1 cellular context compared by ENCODE assay signal in the genomic region with DNA sequence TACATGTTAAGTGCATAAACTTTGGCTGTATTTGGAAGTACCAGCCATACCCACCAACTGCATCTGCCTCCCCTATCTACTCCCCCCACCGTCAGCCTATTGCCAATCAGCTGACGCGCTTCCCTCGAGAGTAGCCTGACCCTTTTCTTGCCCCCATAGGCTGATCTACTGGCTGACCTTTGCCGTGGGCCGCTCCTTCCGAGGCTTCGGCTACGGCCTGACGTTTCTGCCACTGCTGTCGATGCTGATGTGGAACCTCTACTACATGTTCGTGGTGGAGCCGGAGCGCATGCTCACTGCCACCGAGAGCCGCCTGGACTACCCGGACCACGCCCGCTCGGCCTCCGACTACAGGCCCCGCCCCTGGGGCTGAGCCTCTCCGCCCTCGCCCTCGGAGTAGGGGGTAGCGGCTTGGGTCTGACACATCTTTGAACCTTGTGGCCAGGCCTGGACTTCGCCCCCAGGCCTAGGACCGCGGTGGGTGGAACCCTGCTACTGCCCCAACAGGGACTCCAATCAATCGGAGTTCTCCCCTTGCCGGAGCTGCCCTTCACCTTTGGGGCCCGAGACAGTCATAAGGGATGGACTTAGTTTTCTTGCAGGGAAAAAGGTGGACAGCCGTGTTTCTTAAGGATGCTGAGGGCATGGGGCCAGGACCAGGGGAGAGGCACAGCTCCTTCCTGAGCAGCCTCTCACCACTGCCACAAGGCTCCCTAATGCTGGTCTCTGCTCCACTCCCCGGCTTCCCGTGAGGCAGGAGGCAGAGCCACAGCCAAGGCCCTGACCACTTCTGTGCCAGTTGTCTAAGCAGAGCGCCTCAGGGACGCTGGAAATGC.
A peak's percentile ranks its signal among the peaks of the same experiment; 100 is the strongest.
TF ChIP-seq lines count a peak whose summit lies in the region.

No MANE protein-coding gene starts in this region.

TF ChIP-seq in HepG2, 621 proteins besides CTCF, POLR2A, EP300 and RAD21 (continued from another document and continues in another):
- TF ChIP-seq, protein P1, sequence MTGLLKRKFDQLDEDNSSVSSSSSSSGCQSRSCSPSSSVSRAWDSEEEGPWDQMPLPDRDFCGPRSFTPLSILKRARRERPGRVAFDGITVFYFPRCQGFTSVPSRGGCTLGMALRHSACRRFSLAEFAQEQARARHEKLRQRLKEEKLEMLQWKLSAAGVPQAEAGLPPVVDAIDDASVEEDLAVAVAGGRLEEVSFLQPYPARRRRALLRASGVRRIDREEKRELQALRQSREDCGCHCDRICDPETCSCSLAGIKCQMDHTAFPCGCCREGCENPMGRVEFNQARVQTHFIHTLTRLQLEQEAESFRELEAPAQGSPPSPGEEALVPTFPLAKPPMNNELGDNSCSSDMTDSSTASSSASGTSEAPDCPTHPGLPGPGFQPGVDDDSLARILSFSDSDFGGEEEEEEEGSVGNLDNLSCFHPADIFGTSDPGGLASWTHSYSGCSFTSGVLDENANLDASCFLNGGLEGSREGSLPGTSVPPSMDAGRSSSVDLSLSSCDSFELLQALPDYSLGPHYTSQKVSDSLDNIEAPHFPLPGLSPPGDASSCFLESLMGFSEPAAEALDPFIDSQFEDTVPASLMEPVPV (CRISPR knock-in tag; IDR thresholded peaks at IDR 0.05) = peak; percentile 63; the same call in 1 of the 2 replicates
- TF ChIP-seq POGZ (CRISPR knock-in tag; IDR thresholded peaks at IDR 0.05) = peak; percentile 88
- TF ChIP-seq NFKBIZ (CRISPR knock-in tag; IDR thresholded peaks at IDR 0.05) = no peak
- TF ChIP-seq, protein P2, sequence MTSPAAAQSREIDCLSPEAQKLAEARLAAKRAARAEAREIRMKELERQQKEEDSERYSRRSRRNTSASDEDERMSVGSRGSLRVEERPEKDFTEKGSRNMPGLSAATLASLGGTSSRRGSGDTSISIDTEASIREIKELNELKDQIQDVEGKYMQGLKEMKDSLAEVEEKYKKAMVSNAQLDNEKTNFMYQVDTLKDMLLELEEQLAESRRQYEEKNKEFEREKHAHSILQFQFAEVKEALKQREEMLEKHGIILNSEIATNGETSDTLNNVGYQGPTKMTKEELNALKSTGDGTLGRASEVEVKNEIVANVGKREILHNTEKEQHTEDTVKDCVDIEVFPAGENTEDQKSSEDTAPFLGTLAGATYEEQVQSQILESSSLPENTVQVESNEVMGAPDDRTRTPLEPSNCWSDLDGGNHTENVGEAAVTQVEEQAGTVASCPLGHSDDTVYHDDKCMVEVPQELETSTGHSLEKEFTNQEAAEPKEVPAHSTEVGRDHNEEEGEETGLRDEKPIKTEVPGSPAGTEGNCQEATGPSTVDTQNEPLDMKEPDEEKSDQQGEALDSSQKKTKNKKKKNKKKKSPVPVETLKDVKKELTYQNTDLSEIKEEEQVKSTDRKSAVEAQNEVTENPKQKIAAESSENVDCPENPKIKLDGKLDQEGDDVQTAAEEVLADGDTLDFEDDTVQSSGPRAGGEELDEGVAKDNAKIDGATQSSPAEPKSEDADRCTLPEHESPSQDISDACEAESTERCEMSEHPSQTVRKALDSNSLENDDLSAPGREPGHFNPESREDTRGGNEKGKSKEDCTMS (CRISPR knock-in tag; conservative IDR thresholded peaks at IDR 0.05) = no peak
- TF ChIP-seq RXRB (CRISPR knock-in tag; IDR thresholded peaks at IDR 0.05; ENCODE audit: borderline replicate concordance) = peak; percentile 75; the same call in 1 of the 2 replicates
- TF ChIP-seq ELF4 (CRISPR knock-in tag; IDR thresholded peaks at IDR 0.05; ENCODE audit: borderline replicate concordance) = no peak; the same call in 1 of the 2 replicates
- TF ChIP-seq SCMH1 (CRISPR knock-in tag; IDR thresholded peaks at IDR 0.05; ENCODE audit: borderline replicate concordance) = no peak
- TF ChIP-seq, protein P3, sequence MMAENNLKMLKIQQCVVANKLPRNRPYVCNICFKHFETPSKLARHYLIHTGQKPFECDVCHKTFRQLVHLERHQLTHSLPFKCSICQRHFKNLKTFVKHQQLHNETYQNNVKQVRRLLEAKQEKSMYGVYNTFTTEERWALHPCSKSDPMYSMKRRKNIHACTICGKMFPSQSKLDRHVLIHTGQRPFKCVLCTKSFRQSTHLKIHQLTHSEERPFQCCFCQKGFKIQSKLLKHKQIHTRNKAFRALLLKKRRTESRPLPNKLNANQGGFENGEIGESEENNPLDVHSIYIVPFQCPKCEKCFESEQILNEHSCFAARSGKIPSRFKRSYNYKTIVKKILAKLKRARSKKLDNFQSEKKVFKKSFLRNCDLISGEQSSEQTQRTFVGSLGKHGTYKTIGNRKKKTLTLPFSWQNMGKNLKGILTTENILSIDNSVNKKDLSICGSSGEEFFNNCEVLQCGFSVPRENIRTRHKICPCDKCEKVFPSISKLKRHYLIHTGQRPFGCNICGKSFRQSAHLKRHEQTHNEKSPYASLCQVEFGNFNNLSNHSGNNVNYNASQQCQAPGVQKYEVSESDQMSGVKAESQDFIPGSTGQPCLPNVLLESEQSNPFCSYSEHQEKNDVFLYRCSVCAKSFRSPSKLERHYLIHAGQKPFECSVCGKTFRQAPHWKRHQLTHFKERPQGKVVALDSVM (CRISPR knock-in tag; IDR thresholded peaks at IDR 0.05) = 0 out of 2 replicates have a peak, but pooled peaks have one; percentile 28
- no peak for TF ChIP-seq ZNF234 (CRISPR knock-in tag; conservative IDR thresholded peaks at IDR 0.05)
- peak; percentile 50; the same call in 1 of the 2 replicates for TF ChIP-seq ZNF235 (CRISPR knock-in tag; IDR thresholded peaks at IDR 0.05; ENCODE audit: borderline replicate concordance)
- TF ChIP-seq PRMT3 (CRISPR knock-in tag; IDR thresholded peaks at IDR 0.05; ENCODE audit: borderline replicate concordance, low read depth) = no peak
- TF ChIP-seq RARA (CRISPR knock-in tag; IDR thresholded peaks at IDR 0.05) = peak; percentile 71
- TF ChIP-seq DPF2 (CRISPR knock-in tag; IDR thresholded peaks at IDR 0.05; ENCODE audit: borderline replicate concordance, low read depth) = no peak
- no peak for TF ChIP-seq ZBTB21 (CRISPR knock-in tag; IDR thresholded peaks at IDR 0.05)
- peak; percentile 82; the same call in 1 of the 3 replicates for TF ChIP-seq MXI1 (IDR thresholded peaks at IDR 0.05; ENCODE audit: borderline replicate concordance, low read depth, low read length)
- TF ChIP-seq ZSCAN22 (CRISPR knock-in tag; IDR thresholded peaks at IDR 0.05) = no peak
- TF ChIP-seq, protein P4, sequence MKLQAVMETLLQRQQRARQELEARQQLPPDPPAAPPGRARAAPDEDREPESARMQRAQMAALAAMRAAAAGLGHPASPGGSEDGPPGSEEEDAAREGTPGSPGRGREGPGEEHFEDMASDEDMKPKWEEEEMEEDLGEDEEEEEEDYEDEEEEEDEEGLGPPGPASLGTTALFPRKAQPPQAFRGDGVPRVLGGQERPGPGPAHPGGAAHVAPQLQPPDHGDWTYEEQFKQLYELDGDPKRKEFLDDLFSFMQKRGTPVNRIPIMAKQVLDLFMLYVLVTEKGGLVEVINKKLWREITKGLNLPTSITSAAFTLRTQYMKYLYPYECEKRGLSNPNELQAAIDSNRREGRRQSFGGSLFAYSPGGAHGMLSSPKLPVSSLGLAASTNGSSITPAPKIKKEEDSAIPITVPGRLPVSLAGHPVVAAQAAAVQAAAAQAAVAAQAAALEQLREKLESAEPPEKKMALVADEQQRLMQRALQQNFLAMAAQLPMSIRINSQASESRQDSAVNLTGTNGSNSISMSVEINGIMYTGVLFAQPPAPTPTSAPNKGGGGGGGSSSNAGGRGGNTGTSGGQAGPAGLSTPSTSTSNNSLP (IDR thresholded peaks at IDR 0.05; ENCODE audit: low read depth, low read length) = 0 out of 2 replicates have a peak, but pooled peaks have one; percentile 15
- no peak for TF ChIP-seq MED13 (CRISPR knock-in tag; IDR thresholded peaks at IDR 0.05)
- TF ChIP-seq, protein P5, sequence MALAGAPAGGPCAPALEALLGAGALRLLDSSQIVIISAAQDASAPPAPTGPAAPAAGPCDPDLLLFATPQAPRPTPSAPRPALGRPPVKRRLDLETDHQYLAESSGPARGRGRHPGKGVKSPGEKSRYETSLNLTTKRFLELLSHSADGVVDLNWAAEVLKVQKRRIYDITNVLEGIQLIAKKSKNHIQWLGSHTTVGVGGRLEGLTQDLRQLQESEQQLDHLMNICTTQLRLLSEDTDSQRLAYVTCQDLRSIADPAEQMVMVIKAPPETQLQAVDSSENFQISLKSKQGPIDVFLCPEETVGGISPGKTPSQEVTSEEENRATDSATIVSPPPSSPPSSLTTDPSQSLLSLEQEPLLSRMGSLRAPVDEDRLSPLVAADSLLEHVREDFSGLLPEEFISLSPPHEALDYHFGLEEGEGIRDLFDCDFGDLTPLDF (CRISPR knock-in tag; IDR thresholded peaks at IDR 0.05) = no peak
- TF ChIP-seq, protein P6, sequence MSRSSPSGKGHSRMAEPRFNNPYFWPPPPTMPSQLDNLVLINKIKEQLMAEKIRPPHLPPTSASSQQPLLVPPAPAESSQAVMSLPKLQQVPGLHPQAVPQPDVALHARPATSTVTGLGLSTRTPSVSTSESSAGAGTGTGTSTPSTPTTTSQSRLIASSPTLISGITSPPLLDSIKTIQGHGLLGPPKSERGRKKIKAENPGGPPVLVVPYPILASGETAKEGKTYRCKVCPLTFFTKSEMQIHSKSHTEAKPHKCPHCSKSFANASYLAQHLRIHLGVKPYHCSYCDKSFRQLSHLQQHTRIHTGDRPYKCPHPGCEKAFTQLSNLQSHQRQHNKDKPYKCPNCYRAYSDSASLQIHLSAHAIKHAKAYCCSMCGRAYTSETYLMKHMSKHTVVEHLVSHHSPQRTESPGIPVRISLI (CRISPR knock-in tag; IDR thresholded peaks at IDR 0.05; ENCODE audit: borderline replicate concordance) = no peak
- TF ChIP-seq, protein P7, sequence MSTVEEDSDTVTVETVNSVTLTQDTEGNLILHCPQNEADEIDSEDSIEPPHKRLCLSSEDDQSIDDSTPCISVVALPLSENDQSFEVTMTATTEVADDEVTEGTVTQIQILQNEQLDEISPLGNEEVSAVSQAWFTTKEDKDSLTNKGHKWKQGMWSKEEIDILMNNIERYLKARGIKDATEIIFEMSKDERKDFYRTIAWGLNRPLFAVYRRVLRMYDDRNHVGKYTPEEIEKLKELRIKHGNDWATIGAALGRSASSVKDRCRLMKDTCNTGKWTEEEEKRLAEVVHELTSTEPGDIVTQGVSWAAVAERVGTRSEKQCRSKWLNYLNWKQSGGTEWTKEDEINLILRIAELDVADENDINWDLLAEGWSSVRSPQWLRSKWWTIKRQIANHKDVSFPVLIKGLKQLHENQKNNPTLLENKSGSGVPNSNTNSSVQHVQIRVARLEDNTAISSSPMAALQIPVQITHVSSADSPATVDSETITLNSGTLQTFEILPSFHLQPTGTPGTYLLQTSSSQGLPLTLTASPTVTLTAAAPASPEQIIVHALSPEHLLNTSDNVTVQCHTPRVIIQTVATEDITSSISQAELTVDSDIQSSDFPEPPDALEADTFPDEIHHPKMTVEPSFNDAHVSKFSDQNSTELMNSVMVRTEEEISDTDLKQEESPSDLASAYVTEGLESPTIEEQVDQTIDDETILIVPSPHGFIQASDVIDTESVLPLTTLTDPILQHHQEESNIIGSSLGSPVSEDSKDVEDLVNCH (CRISPR knock-in tag; IDR thresholded peaks at IDR 0.05) = no peak
- TF ChIP-seq, protein P8, sequence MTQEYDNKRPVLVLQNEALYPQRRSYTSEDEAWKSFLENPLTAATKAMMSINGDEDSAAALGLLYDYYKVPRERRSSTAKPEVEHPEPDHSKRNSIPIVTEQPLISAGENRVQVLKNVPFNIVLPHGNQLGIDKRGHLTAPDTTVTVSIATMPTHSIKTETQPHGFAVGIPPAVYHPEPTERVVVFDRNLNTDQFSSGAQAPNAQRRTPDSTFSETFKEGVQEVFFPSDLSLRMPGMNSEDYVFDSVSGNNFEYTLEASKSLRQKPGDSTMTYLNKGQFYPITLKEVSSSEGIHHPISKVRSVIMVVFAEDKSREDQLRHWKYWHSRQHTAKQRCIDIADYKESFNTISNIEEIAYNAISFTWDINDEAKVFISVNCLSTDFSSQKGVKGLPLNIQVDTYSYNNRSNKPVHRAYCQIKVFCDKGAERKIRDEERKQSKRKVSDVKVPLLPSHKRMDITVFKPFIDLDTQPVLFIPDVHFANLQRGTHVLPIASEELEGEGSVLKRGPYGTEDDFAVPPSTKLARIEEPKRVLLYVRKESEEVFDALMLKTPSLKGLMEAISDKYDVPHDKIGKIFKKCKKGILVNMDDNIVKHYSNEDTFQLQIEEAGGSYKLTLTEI (CRISPR knock-in tag; conservative IDR thresholded peaks at IDR 0.05) = no peak
- no peak for TF ChIP-seq ZNF652 (CRISPR knock-in tag; IDR thresholded peaks at IDR 0.05; ENCODE audit: borderline replicate concordance, low read depth)
- TF ChIP-seq NCOA1 (CRISPR knock-in tag; IDR thresholded peaks at IDR 0.05) = 0 out of 2 replicates have a peak, but pooled peaks have one; percentile 45
- peak; percentile 41 for TF ChIP-seq MIXL1 (CRISPR knock-in tag; IDR thresholded peaks at IDR 0.05)
- TF ChIP-seq ZFP82 (CRISPR knock-in tag; IDR thresholded peaks at IDR 0.05; ENCODE audit: borderline replicate concordance) = no peak; the same call in 1 of the 2 replicates
- peak; percentile 62 for TF ChIP-seq CBX5 (CRISPR knock-in tag; IDR thresholded peaks at IDR 0.05; ENCODE audit: borderline replicate concordance)
- peak; percentile 60; the same call in 1 of the 2 replicates for TF ChIP-seq IRF2 (CRISPR knock-in tag; IDR thresholded peaks at IDR 0.05)
- TF ChIP-seq, protein P9, sequence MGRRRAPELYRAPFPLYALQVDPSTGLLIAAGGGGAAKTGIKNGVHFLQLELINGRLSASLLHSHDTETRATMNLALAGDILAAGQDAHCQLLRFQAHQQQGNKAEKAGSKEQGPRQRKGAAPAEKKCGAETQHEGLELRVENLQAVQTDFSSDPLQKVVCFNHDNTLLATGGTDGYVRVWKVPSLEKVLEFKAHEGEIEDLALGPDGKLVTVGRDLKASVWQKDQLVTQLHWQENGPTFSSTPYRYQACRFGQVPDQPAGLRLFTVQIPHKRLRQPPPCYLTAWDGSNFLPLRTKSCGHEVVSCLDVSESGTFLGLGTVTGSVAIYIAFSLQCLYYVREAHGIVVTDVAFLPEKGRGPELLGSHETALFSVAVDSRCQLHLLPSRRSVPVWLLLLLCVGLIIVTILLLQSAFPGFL (CRISPR knock-in tag; IDR thresholded peaks at IDR 0.05) = no peak
- TF ChIP-seq MATR3 (CRISPR knock-in tag; IDR thresholded peaks at IDR 0.05) = no peak
- TF ChIP-seq PHB2 (IDR thresholded peaks at IDR 0.05; ENCODE audit: partially characterized antibody) = no peak
- peak; percentile 44; the same call in 1 of the 2 replicates for TF ChIP-seq ATF7-NPFF (CRISPR knock-in tag; IDR thresholded peaks at IDR 0.05; ENCODE audit: low read depth)
- no peak for TF ChIP-seq MTF2 (CRISPR knock-in tag; IDR thresholded peaks at IDR 0.05; ENCODE audit: borderline replicate concordance)
- peak; percentile 26; the same call in 1 of the 2 replicates for TF ChIP-seq ZNF441 (CRISPR knock-in tag; IDR thresholded peaks at IDR 0.05; ENCODE audit: borderline replicate concordance)
- TF ChIP-seq, protein P10, sequence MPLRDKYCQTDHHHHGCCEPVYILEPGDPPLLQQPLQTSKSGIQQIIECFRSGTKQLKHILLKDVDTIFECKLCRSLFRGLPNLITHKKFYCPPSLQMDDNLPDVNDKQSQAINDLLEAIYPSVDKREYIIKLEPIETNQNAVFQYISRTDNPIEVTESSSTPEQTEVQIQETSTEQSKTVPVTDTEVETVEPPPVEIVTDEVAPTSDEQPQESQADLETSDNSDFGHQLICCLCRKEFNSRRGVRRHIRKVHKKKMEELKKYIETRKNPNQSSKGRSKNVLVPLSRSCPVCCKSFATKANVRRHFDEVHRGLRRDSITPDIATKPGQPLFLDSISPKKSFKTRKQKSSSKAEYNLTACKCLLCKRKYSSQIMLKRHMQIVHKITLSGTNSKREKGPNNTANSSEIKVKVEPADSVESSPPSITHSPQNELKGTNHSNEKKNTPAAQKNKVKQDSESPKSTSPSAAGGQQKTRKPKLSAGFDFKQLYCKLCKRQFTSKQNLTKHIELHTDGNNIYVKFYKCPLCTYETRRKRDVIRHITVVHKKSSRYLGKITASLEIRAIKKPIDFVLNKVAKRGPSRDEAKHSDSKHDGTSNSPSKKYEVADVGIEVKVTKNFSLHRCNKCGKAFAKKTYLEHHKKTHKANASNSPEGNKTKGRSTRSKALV (CRISPR knock-in tag; IDR thresholded peaks at IDR 0.05) = no peak
- no peak for TF ChIP-seq ZNF383 (CRISPR knock-in tag; IDR thresholded peaks at IDR 0.05; ENCODE audit: borderline replicate concordance)
- TF ChIP-seq ZNF138 (CRISPR knock-in tag; IDR thresholded peaks at IDR 0.05; ENCODE audit: low read depth) = no peak
- TF ChIP-seq ZNF891 (CRISPR knock-in tag; IDR thresholded peaks at IDR 0.05) = no peak
